Comparison of ENCODE assay signal across 8 cellular contexts in the genomic region with DNA sequence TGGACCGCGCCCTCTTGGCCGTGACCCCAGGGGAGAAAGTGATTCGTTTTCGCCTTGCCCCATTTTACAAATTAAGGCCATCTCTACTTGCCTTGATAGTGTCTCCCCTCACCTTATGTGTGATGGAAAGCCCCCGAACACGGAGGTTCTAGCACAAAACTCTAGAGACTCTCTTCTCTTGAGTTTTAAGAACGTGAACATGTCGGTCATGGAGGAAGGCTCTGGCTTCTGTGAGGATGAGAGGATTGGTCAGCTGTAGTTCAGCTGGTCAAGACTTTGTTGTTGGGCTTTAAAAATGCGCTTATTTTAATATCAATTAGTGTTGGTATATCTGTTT. TPM values are rescaled to one million over a fixed set of nuclear protein-coding genes. Genes with fewer than 3 reads are reported as not detected.
DNase-seq lines count a peak whose midpoint lies in the region; ATAC-seq and TF ChIP-seq lines count a peak whose summit lies in the region.

No MANE protein-coding gene starts in this region.

- H3K4me3 ChIP-seq in AG04450 (ENCODE audit: low read depth, low read length) = peak overlapping the region; percentile 88
- H3K4me3 ChIP-seq in coronary artery = peak overlapping the region; percentile 85
- H3K4me3 ChIP-seq in mucosa of rectum (ENCODE audit: low read length in 2 of 2) = peak overlapping the region; percentile 96 to 98

- peaks cover 2% of the 10 kb centered on the region; the same call in 1 of the 2 replicates for H3K9me3 ChIP-seq in AG04450 (ENCODE audit: control insufficient read depth, insufficient read depth, low read length)
- no peaks in the 10 kb centered on the region for H3K9me3 ChIP-seq in KOPT-K1 (ENCODE audit: insufficient read depth, low read length, poor library complexity, severe bottlenecking)
- H3K9me3 ChIP-seq in mucosa of rectum (ENCODE audit: control insufficient read depth in 2 of 2, low read length in 2 of 2) = no peaks in the 10 kb centered on the region

- peaks cover 25% of the 10 kb centered on the region for H3K36me3 ChIP-seq in KOPT-K1 (ENCODE audit: insufficient read depth, low read length)
- H3K36me3 ChIP-seq in mucosa of rectum (ENCODE audit: control insufficient read depth in 2 of 2, insufficient read depth in 2 of 2, low read length in 2 of 2) = peaks cover 7 to 13% of the 10 kb centered on the region in 2 donors

- TF ChIP-seq CTCF in AG04450 (IDR thresholded peaks at IDR 0.05; ENCODE audit: low read depth, low read length) (no peak), coronary artery (IDR thresholded peaks at IDR 0.05) (no peak)

- H3K4me1 ChIP-seq in mucosa of rectum (ENCODE audit: control insufficient read depth in 2 of 2, insufficient read depth in 2 of 2, low read length in 2 of 2) = peaks cover 5% of the 10 kb centered on the region in 2 donors

- CTCF ChIA-PET in AG04450 (lab: Charles Lee) = interaction anchor here (0.6 to 2.3 kb wide), 3 partner anchors 17 to 417 kb away, joined by 4 to 23 read pairs (median 13); no protein-coding TSS in a partner anchor

- ATAC-seq in GM18909 (IDR thresholded peaks at IDR 0.05; ENCODE audit: poor library complexity, unreplicated experiment) = peak; percentile 20

- in situ Hi-C loops in G401 (cut with HindIII; ENCODE audit: low sequenced_read_pairs) = no loop called here

- POLR2A ChIA-PET in AG04450 (lab: Yijun Ruan, JAX) = interaction anchor here (1.0 to 1.4 kb wide), 2 partner anchors 166 to 397 kb away, joined by 3 to 6 read pairs; a partner anchor contains a TSS

- H3K27ac ChIP-seq in AG04450 (ENCODE audit: low read depth, low read length) = peak overlapping the region; percentile 87
- H3K27ac ChIP-seq in KOPT-K1 (ENCODE audit: low read depth, low read length, poor library complexity, severe bottlenecking) = peak overlapping the region; percentile 72
- H3K27ac ChIP-seq in coronary artery = peak overlapping the region; percentile 83
- peak overlapping the region; percentile 83 to 91 for H3K27ac ChIP-seq in mucosa of rectum (ENCODE audit: low read depth in 2 of 2, low read length in 2 of 2)

- no peaks in the 10 kb centered on the region for H3K27me3 ChIP-seq in AG04450 (ENCODE audit: control insufficient read depth, insufficient read depth, low read length)
- no peaks in the 10 kb centered on the region for H3K27me3 ChIP-seq in mucosa of rectum (ENCODE audit: control insufficient read depth in 2 of 2, insufficient read depth in 2 of 2, low read length in 2 of 2)

- no peak for DNase-seq in AG04450 (ENCODE audit: low read depth, low spot score)
- no peak for DNase-seq in coronary artery (ENCODE audit: low spot score)
- DNase-seq in LoVo (ENCODE audit: low spot score) = no peak
- DNase-seq in G401 (ENCODE audit: low spot score) = no peak
- DNase-seq in NCI-H2107 (lab: John Stamatoyannopoulos, UW) = no peak

- peak overlapping the region; percentile 80 to 91 for H3K9ac ChIP-seq in mucosa of rectum (ENCODE audit: low read depth in 1 of 2, low read length in 2 of 2)

RNA-seq across cellular contexts. Expression of a gene that starts 0.8 kb away (rescaled TPM):
- 176 and 228 TPM in 2 replicates for polyA plus RNA-seq in AG04450 (2011; rRNA removed)
- 81.7 and 123 TPM in 2 replicates for polyA minus RNA-seq in AG04450 (2011; rRNA and poly(A)+ RNA removed)
- 144 and 188 TPM in 2 replicates for total RNA-seq in G401 (2014; rRNA removed; shearing (Covaris generic))
